ENCODE assay signal across 17 cellular contexts in the genomic region with DNA sequence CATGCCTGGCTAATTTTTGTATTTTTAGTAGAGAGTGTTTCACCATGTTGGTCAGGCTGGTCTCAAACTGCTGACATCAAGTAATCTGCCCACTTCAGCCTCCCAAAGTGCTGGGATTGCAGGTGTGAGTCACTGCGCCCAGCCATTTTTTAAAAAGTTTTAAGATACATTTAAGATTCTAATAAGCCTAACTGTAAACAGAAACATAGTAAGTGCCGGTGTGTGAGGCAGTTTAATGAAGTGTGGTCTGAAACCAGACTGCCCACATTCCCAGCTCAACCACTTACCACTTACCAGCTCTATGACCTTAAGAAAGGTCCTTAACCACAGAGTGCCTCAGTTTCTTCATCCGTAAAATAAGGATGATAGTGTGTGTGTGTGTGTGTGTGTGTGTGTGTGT.
"Had no signal": no experiment of that assay in that cellular context is flagged by ENCODE, and none has a peak within 500 bp of the region (broad histone marks: within the 10 kb centered on the region; RNA-seq: fewer than 3 reads in every experiment).

No MANE protein-coding gene starts in this region.

- H3K27ac ChIP-seq: neural progenitor cell, vagina had no signal

- H3K27me3 ChIP-seq: vagina had no signal

- H3K4me3 ChIP-seq: neural progenitor cell, vagina had no signal

- H3K4me2 ChIP-seq: neural progenitor cell had no signal

- H2AFZ ChIP-seq: neural progenitor cell had no signal

- H3K4me1 ChIP-seq: neural progenitor cell, vagina had no signal

- DNase-seq: activated CD4-positive, alpha-beta memory T cell treated with anti-CD3 and anti-CD28 coated beads for 36 hours; activated CD4-positive, alpha-beta T cell treated with anti-CD3 and anti-CD28 coated beads for 48 hours; activated naive CD4-positive, alpha-beta T cell treated with Interleukin-2 at 50 U/mL for 16 hours; activated T-cell treated with anti-CD3 and anti-CD28 coated beads, Interleukin-2, amount 50 U/mL, for 48 hours; anterior cingulate cortex; effector memory CD4-positive, alpha-beta T cell; hippocampal formation; left cardiac atrium; naive thymus-derived CD4-positive, alpha-beta T cell; posterior cingulate gyrus; small intestine; stimulated activated CD4-positive, alpha-beta T cell treated with anti-CD3 and anti-CD28 coated beads, Interleukin-2, amount 100 ng/mL, for 24 hours had no signal

- H3K9me3 ChIP-seq: vagina had no signal

- H3K36me3 ChIP-seq: neural progenitor cell, vagina had no signal

- ATAC-seq: esophagus mucosa; left cardiac atrium; naive thymus-derived CD4-positive, alpha-beta T cell; sciatic nerve; stimulated activated memory B cell treated with anti-CD40 and anti-IgM and Interleukin-4, amounts not matched to agents 10 μg/mL and 1 μg/mL and 100 μg/mL, for 72 hours had no signal

- H3K9ac ChIP-seq: neural progenitor cell had no signal
